14 cellular contexts compared by ENCODE assay signal in genomic region chr3:40185029-40185695, GRCh38.
A peak's percentile ranks its signal among the peaks of the same experiment; 100 is the strongest.
DNase-seq lines count a peak whose midpoint lies in the region; ATAC-seq and TF ChIP-seq lines count a peak whose summit lies in the region.
"Had no signal": no experiment of that assay in that cellular context is flagged by ENCODE, and none has a peak within 500 bp of the region (broad histone marks: within the 10 kb centered on the region; RNA-seq: fewer than 3 reads in every experiment).

No MANE protein-coding gene starts in this region.

- H3K36me3 ChIP-seq in hepatocyte (replicated peaks; ENCODE audit: insufficient read depth, low read depth) (no peaks in the 10 kb centered on the region), gastrocnemius medialis (no peaks in the 10 kb centered on the region)
- H3K36me3 ChIP-seq: BLaER1 had no signal

- H3K79me2 ChIP-seq in hepatocyte: no peaks in the 10 kb centered on the region

- WGBS in hepatocyte (ENCODE audit: low lambda C conversion rate, missing lambda C conversion rate): 77% methylated on average over 10 of the region's 10 CpGs

- H3K9me2 ChIP-seq in hepatocyte (replicated peaks; ENCODE audit: insufficient read depth): no peaks in the 10 kb centered on the region

- H2AFZ ChIP-seq in hepatocyte: no peak overlapping the region

- intact Hi-C loops in gastrocnemius medialis (cut with DNase I; ENCODE audit: low total_unique reads): no loop called here

- no peaks in the 10 kb centered on the region for H3K36me3 Mint-ChIP-seq in T-helper 17 cell (ENCODE audit: low read depth)

- no peaks in the 10 kb centered on the region for H3K27me3 ChIP-seq in hepatocyte
- H3K27me3 ChIP-seq in gastrocnemius medialis: no peaks in the 10 kb centered on the region
- H3K27me3 ChIP-seq: BLaER1 had no signal

- peak overlapping the region; percentile 65 for H3K27ac Mint-ChIP-seq in T-helper 17 cell

- TF ChIP-seq CTCF in hepatocyte (IDR thresholded peaks at IDR 0.05; ENCODE audit: poor library complexity): no peak
- TF ChIP-seq CTCF in gastrocnemius medialis (IDR thresholded peaks at IDR 0.05 in 4 of 5, conservative IDR thresholded peaks at IDR 0.05 in 1 of 5): no peak

- no peak overlapping the region for H3K4me2 ChIP-seq in hepatocyte
- H3K4me2 ChIP-seq: BLaER1 had no signal

- no peaks in the 10 kb centered on the region for H4K20me1 ChIP-seq in hepatocyte (ENCODE audit: insufficient read depth, poor library complexity, severe bottlenecking)
- H4K20me1 ChIP-seq: BLaER1 had no signal

- no peaks in the 10 kb centered on the region for H3K4me1 ChIP-seq in hepatocyte (ENCODE audit: insufficient read depth)
- peaks cover 11 to 24% of the 10 kb centered on the region in 2 donors for H3K4me1 ChIP-seq in gastrocnemius medialis

- DNase-seq in T-helper 17 cell (no peak), hepatocyte (ENCODE audit: low spot score) (no peak), H4 (ENCODE audit: low spot score) (no peak), gastrocnemius medialis (no peak)
- no peak for DNase-seq in activated CD4-positive, CD25-positive, alpha-beta regulatory T cell treated with anti-CD3 and anti-CD28 coated beads, Interleukin-2, amount 50 U/mL, for 72 hours
- DNase-seq: midbrain, NCI-H1048, NCI-H526 treated with DMSO at 0.1 percent for 48 hours, psoas muscle, SIG-M5 had no signal

- peaks cover 4% of the 10 kb centered on the region for H3K4me1 Mint-ChIP-seq in T-helper 17 cell

- H3K27ac ChIP-seq in hepatocyte (no peak overlapping the region), gastrocnemius medialis (no peak overlapping the region)
- H3K27ac ChIP-seq: BLaER1, psoas muscle had no signal

- ATAC-seq in GM18520 (IDR thresholded peaks at IDR 0.05; ENCODE audit: unreplicated experiment) (peak; percentile 53), GM21360 (IDR thresholded peaks at IDR 0.05; ENCODE audit: unreplicated experiment) (peak; percentile 58), HG03045 (IDR thresholded peaks at IDR 0.05; ENCODE audit: unreplicated experiment) (peak; percentile 58), T-helper 17 cell (no peak), gastrocnemius medialis (no peak)
- ATAC-seq: psoas muscle had no signal

- H3K9me3 ChIP-seq in T-helper 17 cell (ENCODE audit: control insufficient read depth, low read length, poor library complexity, severe bottlenecking): no peaks in the 10 kb centered on the region
- no peaks in the 10 kb centered on the region for H3K9me3 ChIP-seq in hepatocyte (ENCODE audit: low read depth)
- H3K9me3 ChIP-seq in gastrocnemius medialis: no peaks in the 10 kb centered on the region
- H3K9me3 ChIP-seq: BLaER1, psoas muscle had no signal

- no peak for TF ChIP-seq POLR2A in gastrocnemius medialis (IDR thresholded peaks at IDR 0.05)

- H3K4me3 ChIP-seq in hepatocyte (no peak overlapping the region), gastrocnemius medialis (no peak overlapping the region)
- H3K4me3 ChIP-seq: BLaER1, psoas muscle had no signal

- in situ Hi-C loops in gastrocnemius medialis (cut with MboI; ENCODE audit: low sequenced_read_pairs in 4 of 4): loop anchor here in 3 of 4 donors (10.0 to 25.0 kb wide), 2 partner anchors 460 to 473 kb away; no protein-coding TSS in a partner anchor

- H3K4me3 Mint-ChIP-seq in T-helper 17 cell: peak overlapping the region; percentile 41

- H3K27me3 Mint-ChIP-seq in T-helper 17 cell: peaks cover 27% of the 10 kb centered on the region

Comparison
In these comparisons a context has a peak if more than half of its experiments do, and no peak if none do; other contexts are left out.
1. ATAC-seq: peak in GM18520 (single experiment), GM21360 (single experiment) and HG03045 (single experiment); none in T-helper 17 cell (single experiment) and gastrocnemius medialis (0 of 2).